In genomic region chr5:73266309-73266708, GRCh38 we compare ENCODE assay signal across 29 cellular contexts.
A peak's percentile ranks its signal among the peaks of the same experiment; 100 is the strongest.
DNase-seq lines count a peak whose midpoint lies in the region; ATAC-seq and TF ChIP-seq lines count a peak whose summit lies in the region.
"Had no signal": no experiment of that assay in that cellular context is flagged by ENCODE, and none has a peak within 500 bp of the region (broad histone marks: within the 10 kb centered on the region; RNA-seq: fewer than 3 reads in every experiment).

No MANE protein-coding gene starts in this region.

- H3K4me3 Mint-ChIP-seq in MCF 10A (ENCODE audit: unreplicated experiment) (no peak overlapping the region), endodermal cell (no peak overlapping the region)
- H3K4me3 Mint-ChIP-seq: activated CD4-positive, alpha-beta T cell treated with anti-CD3 and anti-CD28 coated beads, Interleukin-2, amount 10 ng/mL, durations not matched to agents 7 days and 5 days; activated naive CD8-positive, alpha-beta T cell; CD4-positive, CD25-positive, alpha-beta regulatory T cell; effector memory CD8-positive, alpha-beta T cell; IgD-negative memory B cell; mesothelial cell of epicardium; naive B cell; stimulated activated effector memory CD8-positive, alpha-beta T cell treated with anti-CD3 and anti-CD28 coated beads, Interleukin-12 subunit alpha, Interleukin-12 subunit beta, amount 100 ng/mL, for 72 hours had no signal

- no peak overlapping the region for H3K27ac ChIP-seq in breast epithelium
- H3K27ac ChIP-seq in endodermal cell (ENCODE audit: low read depth, low read length): peak overlapping the region; percentile 44
- H3K27ac ChIP-seq in osteoblast (ENCODE audit: low read depth, low read length): no peak overlapping the region
- H3K27ac ChIP-seq in body of pancreas: no peak overlapping the region
- H3K27ac ChIP-seq in psoas muscle: no peak overlapping the region
- no peak overlapping the region for H3K27ac ChIP-seq in heart right ventricle
- H3K27ac ChIP-seq: foreskin keratinocyte, neutrophil had no signal

- H3K9me3 Mint-ChIP-seq in MCF 10A (ENCODE audit: unreplicated experiment) (peaks cover 8% of the 10 kb centered on the region), endodermal cell (no peaks in the 10 kb centered on the region)
- H3K9me3 Mint-ChIP-seq: activated CD4-positive, alpha-beta T cell treated with anti-CD3 and anti-CD28 coated beads, Interleukin-2, amount 10 ng/mL, durations not matched to agents 7 days and 5 days; effector memory CD8-positive, alpha-beta T cell; mesothelial cell of epicardium; stimulated activated effector memory CD8-positive, alpha-beta T cell treated with anti-CD3 and anti-CD28 coated beads, Interleukin-12 subunit alpha, Interleukin-12 subunit beta, amount 100 ng/mL, for 72 hours had no signal

- DNase-seq in MCF 10A (ENCODE audit: unreplicated experiment): no peak
- no peak for DNase-seq in breast epithelium (ENCODE audit: low spot score in 2 of 2)
- DNase-seq in endodermal cell: no peak
- DNase-seq in osteoblast (ENCODE audit: insufficient read length, low spot score, missing footprints): no peak
- no peak for DNase-seq in body of pancreas
- no peak for DNase-seq in psoas muscle
- DNase-seq in heart right ventricle: no peak
- DNase-seq in pons (ENCODE audit: low spot score): no peak
- DNase-seq: activated CD4-positive, alpha-beta T cell treated with anti-CD3 and anti-CD28 coated beads, Interleukin-2, amount 10 ng/mL, durations not matched to agents 7 days and 5 days; activated effector memory CD4-positive, alpha-beta T cell treated with anti-CD3 and anti-CD28 coated beads, Interleukin-2, amount 50 U/mL, for 16 hours; activated T-cell treated with anti-CD3 and anti-CD28 coated beads, Interleukin-2, amount 50 U/mL, for 1 hour; AML-193; anterior cingulate cortex; CD4-positive, CD25-positive, alpha-beta regulatory T cell; effector memory CD8-positive, alpha-beta T cell; foreskin keratinocyte; heart left ventricle; kidney; naive B cell; NCI-H146; NCI-H226; SHP77 treated with DMSO at 0.1 percent for 48 hours; T-helper 9 cell had no signal

- no TSS peak for BruUV-seq in MCF 10A (replicated peaks; lab: Mats Ljungman, UMichigan)

- H3K36me3 Mint-ChIP-seq in MCF 10A (ENCODE audit: insufficient read depth, unreplicated experiment): no peaks in the 10 kb centered on the region
- no peaks in the 10 kb centered on the region for H3K36me3 Mint-ChIP-seq in endodermal cell (ENCODE audit: low read depth)
- H3K36me3 Mint-ChIP-seq: activated naive CD8-positive, alpha-beta T cell; CD4-positive, CD25-positive, alpha-beta regulatory T cell; IgD-negative memory B cell; mesothelial cell of epicardium; naive B cell; stimulated activated effector memory CD8-positive, alpha-beta T cell treated with anti-CD3 and anti-CD28 coated beads, Interleukin-12 subunit alpha, Interleukin-12 subunit beta, amount 100 ng/mL, for 72 hours had no signal

- no peaks in the 10 kb centered on the region for H3K79me2 ChIP-seq in osteoblast (ENCODE audit: insufficient read depth, low read length)

- H3K4me1 Mint-ChIP-seq in MCF 10A (ENCODE audit: insufficient read depth, unreplicated experiment) (peaks cover 11% of the 10 kb centered on the region), endodermal cell (no peaks in the 10 kb centered on the region)
- H3K4me1 Mint-ChIP-seq: activated CD4-positive, alpha-beta T cell treated with anti-CD3 and anti-CD28 coated beads, Interleukin-2, amount 10 ng/mL, durations not matched to agents 7 days and 5 days; CD4-positive, CD25-positive, alpha-beta regulatory T cell; naive B cell had no signal

- H3K27me3 Mint-ChIP-seq in MCF 10A (ENCODE audit: insufficient read depth, unreplicated experiment) (no peaks in the 10 kb centered on the region), endodermal cell (ENCODE audit: insufficient read depth) (peaks cover 33% of the 10 kb centered on the region)

- peak overlapping the region; percentile 94 for H2AFZ ChIP-seq in osteoblast (ENCODE audit: low read length)

- H3K4me2 ChIP-seq in osteoblast (ENCODE audit: insufficient read depth, low read length): peak overlapping the region; percentile 83

- POLR2A ChIA-PET in MCF 10A (lab: Yijun Ruan, JAX): interaction anchor here (1.5 kb wide), 1 partner anchor 9 kb away, joined by 6 read pairs; no protein-coding TSS in a partner anchor

- TF ChIP-seq POLR2A in breast epithelium (IDR thresholded peaks at IDR 0.05) (no peak), body of pancreas (IDR thresholded peaks at IDR 0.05) (no peak)

- H3K27ac Mint-ChIP-seq in MCF 10A (ENCODE audit: low read depth, unreplicated experiment) (peak overlapping the region; percentile 7), endodermal cell (no peak overlapping the region)
- H3K27ac Mint-ChIP-seq: activated CD4-positive, alpha-beta T cell treated with anti-CD3 and anti-CD28 coated beads, Interleukin-2, amount 10 ng/mL, durations not matched to agents 7 days and 5 days; activated naive CD8-positive, alpha-beta T cell; CD4-positive, CD25-positive, alpha-beta regulatory T cell; effector memory CD8-positive, alpha-beta T cell; IgD-negative memory B cell; mesothelial cell of epicardium; naive B cell; stimulated activated effector memory CD8-positive, alpha-beta T cell treated with anti-CD3 and anti-CD28 coated beads, Interleukin-12 subunit alpha, Interleukin-12 subunit beta, amount 100 ng/mL, for 72 hours had no signal

- H3K36me3 ChIP-seq in breast epithelium (no peaks in the 10 kb centered on the region), endodermal cell (ENCODE audit: control insufficient read depth, insufficient read depth, low read length) (no peaks in the 10 kb centered on the region), osteoblast (ENCODE audit: insufficient read depth, low read length) (no peaks in the 10 kb centered on the region), body of pancreas (replicated peaks in 1 of 2; ENCODE audit: insufficient read depth in 1 of 2, low read depth in 2 of 2) (no peaks in the 10 kb centered on the region), psoas muscle (ENCODE audit: insufficient read depth in 1 of 2, low read depth in 1 of 2) (no peaks in the 10 kb centered on the region), heart right ventricle (no peaks in the 10 kb centered on the region)
- H3K36me3 ChIP-seq: heart left ventricle, neutrophil had no signal

- ATAC-seq in body of pancreas: no peak
- no peak for ATAC-seq in psoas muscle
- no peak for ATAC-seq in heart right ventricle
- ATAC-seq: effector memory CD8-positive, alpha-beta T cell; foreskin keratinocyte; heart left ventricle; stimulated activated effector memory CD8-positive, alpha-beta T cell treated with anti-CD3 and anti-CD28 coated beads, Interleukin-12 subunit alpha, Interleukin-12 subunit beta, amount 100 ng/mL, for 72 hours had no signal

- 94 to 95% methylated on average over 3 to 5 of the region's 5 CpGs for WGBS in endodermal cell (ENCODE audit: insufficient coverage in 1 of 2, insufficient read length in 1 of 2), 2 experiments
- WGBS in body of pancreas, 2 donors: 79 to 88% methylated on average over 5 of the region's 5 CpGs
- 88 to 91% (median 91%) methylated on average over 5 of the region's 5 CpGs for WGBS in psoas muscle, 3 donors
- WGBS in heart right ventricle, 2 donors: 91 to 93% methylated on average over 5 of the region's 5 CpGs

- H3K9ac ChIP-seq in endodermal cell (ENCODE audit: extremely low read depth, low read length, poor library complexity, severe bottlenecking): no peak overlapping the region

- CTCF ChIA-PET in MCF 10A (lab: Yijun Ruan, JAX): interaction anchor here (0.6 to 0.8 kb wide), 2 partner anchors 28 to 50 kb away, joined by 3 read pairs; no protein-coding TSS in a partner anchor

- no peaks in the 10 kb centered on the region for H4K20me1 ChIP-seq in osteoblast (ENCODE audit: insufficient read depth, low read length)

- intact Hi-C loops in MCF 10A (cut with micrococcal nuclease): no loop called here
- intact Hi-C loops in breast epithelium (cut with DNase I; ENCODE audit: low total_unique reads): loop anchor here (2.0 kb wide), 1 partner anchor 42 kb away; no protein-coding TSS in a partner anchor
- intact Hi-C loops in body of pancreas (cut with DNase I): no loop called here
- intact Hi-C loops in psoas muscle (cut with DNase I): no loop called here
- intact Hi-C loops in heart right ventricle (cut with DNase I): no loop called here

- H3K4me3 ChIP-seq in breast epithelium: no peak overlapping the region
- no peak overlapping the region for H3K4me3 ChIP-seq in endodermal cell (ENCODE audit: low read length)
- no peak overlapping the region for H3K4me3 ChIP-seq in osteoblast (ENCODE audit: insufficient read depth, low read length)
- no peak overlapping the region for H3K4me3 ChIP-seq in body of pancreas
- no peak overlapping the region for H3K4me3 ChIP-seq in psoas muscle
- H3K4me3 ChIP-seq in heart right ventricle: no peak overlapping the region
- H3K4me3 ChIP-seq: coronary artery, heart left ventricle had no signal

- TF ChIP-seq CTCF in MCF 10A (IDR thresholded peaks at IDR 0.05; ENCODE audit: unreplicated experiment) (no peak), breast epithelium (IDR thresholded peaks at IDR 0.05) (no peak), endodermal cell (conservative IDR thresholded peaks at IDR 0.05) (no peak), osteoblast (IDR thresholded peaks at IDR 0.05; ENCODE audit: extremely low read depth, low read depth, low read length) (no peak), body of pancreas (IDR thresholded peaks at IDR 0.05) (no peak), psoas muscle (IDR thresholded peaks at IDR 0.05) (no peak), heart right ventricle (IDR thresholded peaks at IDR 0.05) (no peak)

- H3K4me1 ChIP-seq in breast epithelium (no peaks in the 10 kb centered on the region), endodermal cell (ENCODE audit: control insufficient read depth, insufficient read depth, low read length) (no peaks in the 10 kb centered on the region), osteoblast (ENCODE audit: insufficient read depth, low read length) (peaks cover 22% of the 10 kb centered on the region), body of pancreas (no peaks in the 10 kb centered on the region), psoas muscle (no peaks in the 10 kb centered on the region), heart right ventricle (no peaks in the 10 kb centered on the region)
- H3K4me1 ChIP-seq: heart left ventricle had no signal

- H3K27me3 ChIP-seq in breast epithelium (no peaks in the 10 kb centered on the region), endodermal cell (ENCODE audit: control insufficient read depth, insufficient read depth, low read length, poor library complexity, severe bottlenecking) (peaks cover 10% of the 10 kb centered on the region), osteoblast (ENCODE audit: insufficient read depth, low read length) (no peaks in the 10 kb centered on the region), body of pancreas (no peaks in the 10 kb centered on the region), psoas muscle (ENCODE audit: insufficient read depth in 3 of 3, low read length in 2 of 3) (peaks cover 0 to 30% (median 4%) of the 10 kb centered on the region in 3 donors), heart right ventricle (peaks cover 0 to 60% (median 35%) of the 10 kb centered on the region in 7 donors)
- H3K27me3 ChIP-seq: foreskin keratinocyte had no signal

- no peaks in the 10 kb centered on the region for H3K9me3 ChIP-seq in breast epithelium
- H3K9me3 ChIP-seq in endodermal cell (ENCODE audit: control insufficient read depth, low read length): no peaks in the 10 kb centered on the region
- no peaks in the 10 kb centered on the region for H3K9me3 ChIP-seq in osteoblast (ENCODE audit: low read depth, low read length)
- H3K9me3 ChIP-seq in body of pancreas: no peaks in the 10 kb centered on the region
- H3K9me3 ChIP-seq in psoas muscle: no peaks in the 10 kb centered on the region
- no peaks in the 10 kb centered on the region for H3K9me3 ChIP-seq in heart right ventricle
- H3K9me3 ChIP-seq: heart left ventricle, neutrophil had no signal
